9 cellular contexts compared by ENCODE assay signal in genomic region chr1:89822999-89823628, GRCh38. TPM values are rescaled to one million over a fixed set of nuclear protein-coding genes. Genes with fewer than 3 reads are reported as not detected.
DNase-seq lines count a peak whose midpoint lies in the region; ATAC-seq lines count a peak whose summit lies in the region.
"Had no signal": no experiment of that assay in that cellular context is flagged by ENCODE, and none has a peak within 500 bp of the region (broad histone marks: within the 10 kb centered on the region; RNA-seq: fewer than 3 reads in every experiment).

No MANE protein-coding gene starts in this region.

- peak overlapping the region; percentile 29 to 95 (median 94) for H3K27ac Mint-ChIP-seq in IgD-negative memory B cell
- H3K27ac Mint-ChIP-seq in memory B cell: peak overlapping the region; percentile 81

- DNase-seq in DMS53 (lab: John Stamatoyannopoulos, UW): peak; percentile 55
- DNase-seq in adipocyte (ENCODE audit: low read depth): peak; percentile 86
- no peak for DNase-seq in memory B cell (ENCODE audit: low spot score in 2 of 2)
- no peak for DNase-seq in medulla oblongata (ENCODE audit: extremely low spot score)
- DNase-seq in activated CD4-positive, CD25-positive, alpha-beta regulatory T cell treated with anti-CD3 and anti-CD28 coated beads, Interleukin-2, amount 50 U/mL, for 72 hours: no peak
- no peak for DNase-seq in NCI-H1417 treated with DMSO at 0.1 percent for 48 hours (lab: John Stamatoyannopoulos, UW)
- DNase-seq: retina had no signal

- H3K4me1 Mint-ChIP-seq in IgD-negative memory B cell (peaks cover 40 to 45% (median 43%) of the 10 kb centered on the region in 3 donors), memory B cell (peaks cover 38% of the 10 kb centered on the region)

- H3K27me3 Mint-ChIP-seq in IgD-negative memory B cell (no peaks in the 10 kb centered on the region), memory B cell (no peaks in the 10 kb centered on the region)

- peaks cover 0 to 1% (median 0%) of the 10 kb centered on the region in 3 donors for H3K9me3 Mint-ChIP-seq in IgD-negative memory B cell
- H3K9me3 Mint-ChIP-seq in memory B cell: no peaks in the 10 kb centered on the region

- peak overlapping the region; percentile 88 for H3K4me3 ChIP-seq in adipocyte (ENCODE audit: low read length)

- peak overlapping the region; percentile 83 for H3K9ac ChIP-seq in adipocyte (ENCODE audit: low read length)

- no peak for ATAC-seq in memory B cell (ENCODE audit: low read depth)
- no peak for ATAC-seq in HG03159 (IDR thresholded peaks at IDR 0.05; ENCODE audit: unreplicated experiment)

- no peaks in the 10 kb centered on the region for H3K36me3 ChIP-seq in adipocyte (ENCODE audit: control insufficient read depth, insufficient read depth, low read length, severe bottlenecking)

- peaks cover 4% of the 10 kb centered on the region for H3K27me3 ChIP-seq in adipocyte (replicated peaks; ENCODE audit: control insufficient read depth, insufficient read depth, low read length)

- H3K36me3 Mint-ChIP-seq in IgD-negative memory B cell (peaks cover 9% of the 10 kb centered on the region), memory B cell (peaks cover 8% of the 10 kb centered on the region)

- H3K4me1 ChIP-seq in adipocyte (ENCODE audit: control insufficient read depth, insufficient read depth, low read length): peaks cover 28% of the 10 kb centered on the region

- no peaks in the 10 kb centered on the region for H3K9me3 ChIP-seq in adipocyte (ENCODE audit: control insufficient read depth, low read length)

- peak overlapping the region in 2 of 4 donors; percentile 90 to 92 for H3K4me3 Mint-ChIP-seq in IgD-negative memory B cell
- peak overlapping the region; percentile 30 for H3K4me3 Mint-ChIP-seq in memory B cell

RNA-seq across cellular contexts. Expression of gene LRRC8D, which starts 2.3 kb away (rescaled TPM):
- polyA plus RNA-seq in IgD-negative memory B cell: 31.7 TPM

Comparison
In these comparisons a context has a peak if more than half of its experiments do, and no peak if none do; other contexts are left out.
1. DNase-seq: peak in DMS53 (single experiment) and adipocyte (single experiment); none in memory B cell (0 of 2), medulla oblongata (single experiment), activated CD4-positive, CD25-positive, alpha-beta regulatory T cell treated with anti-CD3 and anti-CD28 coated beads, Interleukin-2, amount 50 U/mL, for 72 hours (single experiment) and NCI-H1417 treated with DMSO at 0.1 percent for 48 hours (single experiment).